In the genomic region with DNA sequence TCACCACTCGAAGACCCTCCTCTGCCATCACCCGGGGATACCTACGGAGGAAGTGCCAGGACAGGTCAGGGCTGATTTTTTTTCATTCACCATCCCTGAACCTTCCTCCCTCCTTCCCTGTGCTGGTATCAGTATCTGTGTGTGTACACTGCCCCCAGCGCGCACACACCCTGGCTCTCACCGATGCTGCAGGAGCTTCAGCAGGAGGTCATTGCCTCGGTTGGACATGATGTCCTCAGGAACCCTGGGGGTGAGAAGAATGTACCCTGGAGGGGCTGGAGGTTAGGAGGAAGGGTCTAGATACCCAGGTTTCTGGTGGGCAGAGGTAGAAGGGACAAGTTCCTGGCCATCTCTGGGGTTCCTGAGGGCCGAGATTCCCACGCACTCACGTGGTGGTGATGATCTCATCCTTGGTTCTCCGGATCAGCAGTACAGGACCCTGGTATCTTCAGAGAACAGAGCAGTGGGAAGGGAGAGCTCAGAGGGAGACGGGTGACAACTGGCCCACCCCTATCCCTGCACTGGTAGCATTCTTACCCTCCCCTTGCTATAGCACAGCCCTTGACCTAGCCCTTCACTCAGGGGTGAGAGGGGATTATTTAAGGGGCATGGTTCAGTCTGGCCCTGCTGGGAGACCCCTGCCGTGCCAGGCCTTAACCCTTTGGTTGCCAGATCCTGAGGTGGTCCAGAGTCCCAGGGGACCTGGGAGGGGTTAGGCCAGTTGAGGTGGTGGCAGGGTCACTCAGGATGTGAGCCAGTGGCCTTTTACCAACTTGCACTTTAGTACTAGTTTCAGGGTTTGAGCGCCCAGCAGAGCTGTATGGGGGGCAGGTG, we compare ENCODE assay signal across 19 cellular contexts. TPM values are rescaled to one million over a fixed set of nuclear protein-coding genes. Genes with fewer than 3 reads are reported as not detected.
A peak's percentile ranks its signal among the peaks of the same experiment; 100 is the strongest.
DNase-seq lines count a peak whose midpoint lies in the region; ATAC-seq, FAIRE-seq and TF ChIP-seq lines count a peak whose summit lies in the region.
"Had no signal": no experiment of that assay in that cellular context is flagged by ENCODE, and none has a peak within 500 bp of the region (broad histone marks: within the 10 kb centered on the region; RNA-seq: fewer than 3 reads in every experiment).

No MANE protein-coding gene starts in this region.

- H3K9me3 ChIP-seq in CD8-positive, alpha-beta T cell (ENCODE audit: low read length): no peaks in the 10 kb centered on the region
- no peaks in the 10 kb centered on the region for H3K9me3 ChIP-seq in Caco-2
- no peaks in the 10 kb centered on the region for H3K9me3 ChIP-seq in K562 (replicated peaks; ENCODE audit: control insufficient read depth, insufficient read depth, low read depth, low read length)
- no peaks in the 10 kb centered on the region for H3K9me3 ChIP-seq in neural progenitor cell (ENCODE audit: low read depth)

- in situ Hi-C loops in K562 (cut with MboI): loop anchor here (5.0 kb wide), 1 partner anchor 79 kb away; no protein-coding TSS in a partner anchor

- no peak for TF ChIP-seq CTCF in CD8-positive, alpha-beta T cell (IDR thresholded peaks at IDR 0.05)
- TF ChIP-seq CTCF in Caco-2 (IDR thresholded peaks at IDR 0.05; ENCODE audit: insufficient read depth in 1 of 2, low read depth in 1 of 2, low read length in 1 of 2, severe bottlenecking in 1 of 2, unreplicated experiment in 1 of 2): no peak
- TF ChIP-seq CTCF in K562 (IDR thresholded peaks at IDR 0.05 in 2 of 3, conservative IDR thresholded peaks at IDR 0.05 in 1 of 3; ENCODE audit: insufficient read depth in 2 of 3, low read depth in 1 of 3, low read length in 3 of 3): no peak
- TF ChIP-seq CTCF in neural progenitor cell (IDR thresholded peaks at IDR 0.05): no peak

- peaks cover 51% of the 10 kb centered on the region for H3K36me3 ChIP-seq in CD8-positive, alpha-beta T cell (ENCODE audit: insufficient read depth, low read length)
- H3K36me3 ChIP-seq in Caco-2 (ENCODE audit: control insufficient read depth, insufficient read depth, low read length): peaks cover 5% of the 10 kb centered on the region; the same call in 1 of the 2 replicates
- H3K36me3 ChIP-seq in K562 (ENCODE audit: control insufficient read depth, insufficient read depth, low read length): peaks cover 77% of the 10 kb centered on the region
- no peaks in the 10 kb centered on the region for H3K36me3 ChIP-seq in neural progenitor cell

- no peak overlapping the region for H3K27ac ChIP-seq in CD8-positive, alpha-beta T cell (ENCODE audit: low read depth, low read length)
- H3K27ac ChIP-seq in K562 (ENCODE audit: extremely low read depth, low read depth, low read length): no peak overlapping the region; the same call in 2 of the 3 replicates
- no peak overlapping the region for H3K27ac ChIP-seq in neural progenitor cell
- H3K27ac ChIP-seq: HL-60 had no signal

- peak overlapping the region in 1 of 2 experiments; percentile 78; a peak in 2 of 4 replicates for H3K9ac ChIP-seq in K562 (ENCODE audit: insufficient read depth in 1 of 2, low read depth in 2 of 2, low read length in 2 of 2)
- H3K9ac ChIP-seq in neural progenitor cell: no peak overlapping the region

- peaks cover 18% of the 10 kb centered on the region for H3F3A ChIP-seq in neural progenitor cell (ENCODE audit: low read depth)

- no peak overlapping the region for H3K4me3 ChIP-seq in CD8-positive, alpha-beta T cell (ENCODE audit: low read depth, low read length)
- H3K4me3 ChIP-seq in Caco-2 (ENCODE audit: low read depth, low read length) (no peak overlapping the region), K562 (no peak overlapping the region), neural progenitor cell (no peak overlapping the region)

- FAIRE-seq in K562 (lab: Jason Lieb, UNC) (no peak), GM12892 (lab: Jason Lieb, UNC) (no peak)
- FAIRE-seq: HTR-8/SVneo had no signal

- DNase-seq in CD8-positive, alpha-beta T cell: no peak
- DNase-seq in Caco-2 (no peak), K562 (ENCODE audit: extremely low read depth in 1 of 4, low spot score in 3 of 4) (peak in 1 of 4 experiments; percentile 61), neural progenitor cell (ENCODE audit: low spot score) (no peak), GM12892 (ENCODE audit: insufficient read length) (no peak), SKM-1 treated with dmso at 0.1 percent for 144 hours (lab: John Stamatoyannopoulos, UW; ENCODE audit: unreplicated experiment) (no peak)
- no peak for DNase-seq in stimulated activated CD4-positive, alpha-beta T cell treated with anti-CD3 and anti-CD28 coated beads, Interleukin-2, amount 100 ng/mL, for 24 hours
- DNase-seq: ACHN, AML-193, HCEC 1CT, NCI-H1436, NCI-H2029 treated with DMSO at 0.1 percent for 48 hours, NCI-H2171 treated with DMSO at 0.1 percent for 48 hours, NCI-H510A, NCI-H82, PC-3 had no signal

- no TSS peak for BruUV-seq in Caco-2 (replicated peaks; lab: Mats Ljungman, UMichigan)
- BruUV-seq in K562 (replicated peaks; lab: Mats Ljungman, UMichigan): no TSS peak

- no peak overlapping the region for H2AFZ ChIP-seq in K562 (ENCODE audit: low read depth, low read length)
- H2AFZ ChIP-seq in neural progenitor cell (replicated peaks): no peak overlapping the region

- no peaks in the 10 kb centered on the region for H3K4me1 ChIP-seq in CD8-positive, alpha-beta T cell (ENCODE audit: insufficient read depth, low read length)
- H3K4me1 ChIP-seq in Caco-2: peaks cover 45% of the 10 kb centered on the region
- H3K4me1 ChIP-seq in K562 (replicated peaks in 1 of 2; ENCODE audit: control insufficient read depth in 2 of 2, insufficient read depth in 2 of 2, low read length in 2 of 2): peaks cover 63 to 69% of the 10 kb centered on the region in 2 experiments
- peaks cover 3% of the 10 kb centered on the region for H3K4me1 ChIP-seq in neural progenitor cell

- no peaks in the 10 kb centered on the region; the same call in 2 of the 3 replicates for H3K79me2 ChIP-seq in K562 (ENCODE audit: control insufficient read depth, insufficient read depth, low read length)
- H3K79me2 ChIP-seq in neural progenitor cell (ENCODE audit: low read depth): no peaks in the 10 kb centered on the region

- intact Hi-C loops in CD8-positive, alpha-beta T cell (cut with DNase I, micrococcal nuclease): no loop called here
- intact Hi-C loops in Caco-2 (cut with micrococcal nuclease; ENCODE audit: unreplicated experiment): no loop called here
- intact Hi-C loops in K562 (cut with micrococcal nuclease): no loop called here

- no peak for TF ChIP-seq EP300 in K562 (IDR thresholded peaks at IDR 0.05; ENCODE audit: low read length)

- no peak overlapping the region for H3K4me3 Mint-ChIP-seq in CD8-positive, alpha-beta T cell
- no peak overlapping the region for H3K4me3 Mint-ChIP-seq in Caco-2 (ENCODE audit: unreplicated experiment)
- H3K4me3 Mint-ChIP-seq in neural progenitor cell: no peak overlapping the region

- ATAC-seq in CD8-positive, alpha-beta T cell: no peak
- no peak for ATAC-seq in K562
- ATAC-seq: PC-3 had no signal

- H4K20me1 ChIP-seq in K562 (replicated peaks; ENCODE audit: control insufficient read depth, insufficient read depth, low read length): no peaks in the 10 kb centered on the region
- peaks cover 8% of the 10 kb centered on the region for H4K20me1 ChIP-seq in neural progenitor cell (ENCODE audit: low read depth)

- CTCF ChIA-PET in CD8-positive, alpha-beta T cell (lab: Charles Lee): no interaction called here
- CTCF ChIA-PET in Caco-2 (lab: Charles Lee): no interaction called here
- CTCF ChIA-PET in K562 (lab: Yijun Ruan, JAX; ENCODE audit: low intra/inter-chr PET ratio): no interaction called here

- no peaks in the 10 kb centered on the region for H3K27me3 ChIP-seq in CD8-positive, alpha-beta T cell (ENCODE audit: insufficient read depth, low read length)
- H3K27me3 ChIP-seq in Caco-2 (replicated peaks; ENCODE audit: control insufficient read depth, insufficient read depth, low read length) (no peaks in the 10 kb centered on the region), K562 (ENCODE audit: control insufficient read depth in 2 of 2, insufficient read depth in 2 of 2, low read length in 2 of 2) (no peaks in the 10 kb centered on the region), neural progenitor cell (no peaks in the 10 kb centered on the region)

- WGBS in K562 (ENCODE audit: insufficient coverage, low coverage, missing lambda C conversion rate): 80% methylated on average over 14 of the region's 14 CpGs

- no peaks in the 10 kb centered on the region for H3K9me3 Mint-ChIP-seq in CD8-positive, alpha-beta T cell
- H3K9me3 Mint-ChIP-seq in Caco-2 (ENCODE audit: unreplicated experiment) (no peaks in the 10 kb centered on the region), neural progenitor cell (no peaks in the 10 kb centered on the region)

- H3K36me3 Mint-ChIP-seq in CD8-positive, alpha-beta T cell: peaks cover 76% of the 10 kb centered on the region
- peaks cover 45% of the 10 kb centered on the region for H3K36me3 Mint-ChIP-seq in Caco-2 (ENCODE audit: insufficient read depth, unreplicated experiment)
- H3K36me3 Mint-ChIP-seq in neural progenitor cell: peaks cover 38% of the 10 kb centered on the region

- TF ChIP-seq RAD21 in K562 (CRISPR knock-in tag; conservative IDR thresholded peaks at IDR 0.05 in 1 of 2, IDR thresholded peaks at IDR 0.05 in 1 of 2): no peak

- POLR2A ChIA-PET in CD8-positive, alpha-beta T cell (lab: Charles Lee): interaction anchor here (0.6 to 0.9 kb wide), 2 partner anchors 15 to 143 kb away, joined by 3 to 4 read pairs; partner anchors contain the start of gene ABHD16A
- POLR2A ChIA-PET in Caco-2 (lab: Charles Lee) (interaction anchor here (0.7 kb wide), 1 partner anchor 15 kb away, joined by 3 read pairs; the partner anchor contains the start of gene ABHD16A), K562 (lab: Yijun Ruan, JAX) (interaction anchor here (0.5 to 7.1 kb wide), 13 partner anchors 8 to 139 kb away, joined by 3 to 158 read pairs (median 6); partner anchors contain the start of genes ABHD16A, CSNK2B, DDAH2 and GPANK1)

- peak overlapping the region; percentile 45 for H3K27ac Mint-ChIP-seq in CD8-positive, alpha-beta T cell
- H3K27ac Mint-ChIP-seq in Caco-2 (ENCODE audit: unreplicated experiment): peak overlapping the region; percentile 94
- peak overlapping the region; percentile 57 for H3K27ac Mint-ChIP-seq in neural progenitor cell

- H3K4me2 ChIP-seq in K562 (ENCODE audit: insufficient read depth, low read length): no peak overlapping the region
- no peak overlapping the region for H3K4me2 ChIP-seq in neural progenitor cell

- H3K27me3 Mint-ChIP-seq in CD8-positive, alpha-beta T cell (ENCODE audit: low read depth): no peaks in the 10 kb centered on the region
- no peaks in the 10 kb centered on the region for H3K27me3 Mint-ChIP-seq in Caco-2 (ENCODE audit: insufficient read depth, unreplicated experiment)
- peaks cover 2% of the 10 kb centered on the region for H3K27me3 Mint-ChIP-seq in neural progenitor cell (ENCODE audit: insufficient read depth, low read depth)

- TF ChIP-seq POLR2A in K562 (conservative IDR thresholded peaks at IDR 0.05): 0 out of 2 replicates have a peak, but pooled peaks have one; percentile 12
- no peak for TF ChIP-seq POLR2A in GM12892 (IDR thresholded peaks at IDR 0.05; ENCODE audit: low read depth, low read length)

- H3K4me1 Mint-ChIP-seq in CD8-positive, alpha-beta T cell (ENCODE audit: low read depth): no peaks in the 10 kb centered on the region
- H3K4me1 Mint-ChIP-seq in Caco-2 (ENCODE audit: low read depth, unreplicated experiment): peaks cover 28% of the 10 kb centered on the region
- peaks cover 11% of the 10 kb centered on the region for H3K4me1 Mint-ChIP-seq in neural progenitor cell

- H3K9me1 ChIP-seq in K562 (ENCODE audit: control insufficient read depth, insufficient read depth, low read length): no peaks in the 10 kb centered on the region

RNA-seq across cellular contexts. Expression of gene LY6G5C, which starts 7.2 kb away (rescaled TPM):
- 1 to 10 TPM; 1.5 to 1.9 TPM for total RNA-seq in CD8-positive, alpha-beta T cell
- total RNA-seq in Caco-2 (2022) (2.0 and 2.9 TPM in 2 replicates), K562 (2014; rRNA removed) (not detected in 2 replicates), K562 (2014; rRNA removed; fragmentation: Illumina TruSeq; extraction: Trizol) (0.15 TPM in 1 of 2 replicates, not detected in the other), K562 (2015; rRNA removed; fragmentation: Illumina TruSeq; extraction: Trizol) (not detected in 2 replicates), K562 (2021) (0.60 and 0.74 TPM in 2 replicates), neural progenitor cell (ENCODE audit: low replicate concordance) (0.09 TPM in 1 of 2 replicates, not detected in the other)
- total RNA-seq in K562 (2011; cell fraction: chromatin; rRNA removed; ENCODE audit: low replicate concordance): 2.2 and 9.2 TPM in 2 replicates
- total RNA-seq in K562 (2011; cell fraction: nucleolus; rRNA removed): 1.1 and 2.3 TPM in 2 replicates
- total RNA-seq in K562 (2011; cell fraction: nucleoplasm; rRNA removed): 2.3 and 3.8 TPM in 2 replicates
- polyA plus RNA-seq in K562 (2011; rRNA removed) (0.43 and 0.46 TPM in 2 replicates), K562 (2014; fragmentation: Illumina TruSeq; extraction: Trizol) (0.67 and 1.3 TPM in 2 replicates), K562 (2014; fragmentation: Nextera tagmentation; extraction: Ambion mirVana) (under 1 TPM in 1 of 2 experiments, not detected in 1; 0.10 TPM), K562 (2014; rRNA removed) (not detected in 2 replicates)
- polyA plus RNA-seq in K562 (2011; cell fraction: cytosol; rRNA removed): 0.60 and 0.71 TPM in 2 replicates
- polyA plus RNA-seq in K562 (2011; cell fraction: nucleus; rRNA removed): 1.6 and 1.9 TPM in 2 replicates
- 0.69 and 0.85 TPM in 2 replicates for polyA plus RNA-seq in K562 (2012)
- polyA minus RNA-seq in K562 (2011; rRNA and poly(A)+ RNA removed): not detected in 2 replicates
- not detected in 2 replicates for polyA minus RNA-seq in K562 (2011; cell fraction: cytosol; rRNA and poly(A)+ RNA removed)
- polyA minus RNA-seq in K562 (2011; cell fraction: nucleus; rRNA and poly(A)+ RNA removed): 0.40 and 0.67 TPM in 2 replicates
- polyA plus RNA-seq in GM12892 (2012; ENCODE audit: missing spikeins): 1.3 TPM
- total RNA-seq: SK-MEL-5 had no signal

RNA-seq across cellular contexts. Expression of gene ABHD16A, which starts 15.0 kb away (rescaled TPM):
- total RNA-seq in CD8-positive, alpha-beta T cell: 10 to 100 TPM; 79.6 to 81.6 TPM
- total RNA-seq in Caco-2 (2022) (62.7 and 63.2 TPM in 2 replicates), K562 (2014; rRNA removed) (104 and 131 TPM in 2 replicates), K562 (2014; rRNA removed; fragmentation: Illumina TruSeq; extraction: Trizol) (61.6 and 75.6 TPM in 2 replicates), K562 (2015; rRNA removed; fragmentation: Illumina TruSeq; extraction: Trizol) (81.6 and 82.8 TPM in 2 replicates), K562 (2021) (104 and 106 TPM in 2 replicates), neural progenitor cell (ENCODE audit: low replicate concordance) (21.3 and 45.0 TPM in 2 replicates)
- 196 and 413 TPM in 2 replicates for total RNA-seq in K562 (2011; cell fraction: chromatin; rRNA removed; ENCODE audit: low replicate concordance)
- total RNA-seq in K562 (2011; cell fraction: nucleolus; rRNA removed): 372 and 379 TPM in 2 replicates
- total RNA-seq in K562 (2011; cell fraction: nucleoplasm; rRNA removed): 265 and 280 TPM in 2 replicates
- polyA plus RNA-seq in K562 (2011; rRNA removed) (113 and 137 TPM in 2 replicates), K562 (2014; fragmentation: Illumina TruSeq; extraction: Trizol) (70.0 and 79.3 TPM in 2 replicates), K562 (2014; fragmentation: Nextera tagmentation; extraction: Ambion mirVana) (10 to 100 TPM; 25.8 to 49.7 TPM), K562 (2014; rRNA removed) (120 and 122 TPM in 2 replicates)
- polyA plus RNA-seq in K562 (2011; cell fraction: cytosol; rRNA removed): 147 and 156 TPM in 2 replicates
- 475 and 536 TPM in 2 replicates for polyA plus RNA-seq in K562 (2011; cell fraction: nucleus; rRNA removed)
- 97.9 and 126 TPM in 2 replicates for polyA plus RNA-seq in K562 (2012)
- polyA minus RNA-seq in K562 (2011; rRNA and poly(A)+ RNA removed): 89.1 and 118 TPM in 2 replicates
- polyA minus RNA-seq in K562 (2011; cell fraction: cytosol; rRNA and poly(A)+ RNA removed): 55.6 and 55.8 TPM in 2 replicates
- polyA minus RNA-seq in K562 (2011; cell fraction: nucleus; rRNA and poly(A)+ RNA removed): 117 and 139 TPM in 2 replicates
- polyA plus RNA-seq in GM12892 (2012; ENCODE audit: missing spikeins): 18.8 TPM

RNA-seq across cellular contexts. Expression of gene LY6G5B, which starts 18.3 kb away (rescaled TPM):
- total RNA-seq in CD8-positive, alpha-beta T cell: 10 to 100 TPM; 30.6 to 31.7 TPM
- 13.9 and 17.5 TPM in 2 replicates for total RNA-seq in Caco-2 (2022)
- total RNA-seq in K562 (2011; cell fraction: chromatin; rRNA removed; ENCODE audit: low replicate concordance): 184 and 285 TPM in 2 replicates
- total RNA-seq in K562 (2011; cell fraction: nucleolus; rRNA removed): 96.9 and 102 TPM in 2 replicates
- total RNA-seq in K562 (2011; cell fraction: nucleoplasm; rRNA removed): 162 and 291 TPM in 2 replicates
- 6.0 and 6.3 TPM in 2 replicates for total RNA-seq in K562 (2014; rRNA removed)
- 7.5 and 9.0 TPM in 2 replicates for total RNA-seq in K562 (2014; rRNA removed; fragmentation: Illumina TruSeq; extraction: Trizol)
- 6.0 and 7.9 TPM in 2 replicates for total RNA-seq in K562 (2015; rRNA removed; fragmentation: Illumina TruSeq; extraction: Trizol)
- total RNA-seq in K562 (2021): 18.4 and 24.6 TPM in 2 replicates
- 14.6 and 22.5 TPM in 2 replicates for polyA plus RNA-seq in K562 (2011; rRNA removed)
- 5.2 and 9.9 TPM in 2 replicates for polyA plus RNA-seq in K562 (2011; cell fraction: cytosol; rRNA removed)
- polyA plus RNA-seq in K562 (2011; cell fraction: nucleus; rRNA removed): 157 and 230 TPM in 2 replicates
- polyA plus RNA-seq in K562 (2012): 35.6 and 41.6 TPM in 2 replicates
- polyA plus RNA-seq in K562 (2014; fragmentation: Illumina TruSeq; extraction: Trizol): 25.9 and 27.0 TPM in 2 replicates
- polyA plus RNA-seq in K562 (2014; fragmentation: Nextera tagmentation; extraction: Ambion mirVana): 1 to 10 TPM; 6.6 to 7.2 TPM
- 16.8 and 19.9 TPM in 2 replicates for polyA plus RNA-seq in K562 (2014; rRNA removed)
- 15.7 and 17.5 TPM in 2 replicates for polyA minus RNA-seq in K562 (2011; rRNA and poly(A)+ RNA removed)
- 2.4 and 7.8 TPM in 2 replicates for polyA minus RNA-seq in K562 (2011; cell fraction: cytosol; rRNA and poly(A)+ RNA removed)
- 17.2 and 24.9 TPM in 2 replicates for polyA minus RNA-seq in K562 (2011; cell fraction: nucleus; rRNA and poly(A)+ RNA removed)
- 2.8 and 8.6 TPM in 2 replicates for total RNA-seq in neural progenitor cell (ENCODE audit: low replicate concordance)
- 14.6 TPM for polyA plus RNA-seq in GM12892 (2012; ENCODE audit: missing spikeins)

RNA-seq across cellular contexts. Expression of gene LY6G6F, which starts 18.6 kb away (rescaled TPM):
- total RNA-seq in CD8-positive, alpha-beta T cell: not detected
- total RNA-seq in Caco-2 (2022) (not detected in 2 replicates), K562 (2014; rRNA removed) (0.50 TPM in 1 of 2 replicates, not detected in the other), K562 (2014; rRNA removed; fragmentation: Illumina TruSeq; extraction: Trizol) (0.35 TPM in 1 of 2 replicates, not detected in the other), K562 (2015; rRNA removed; fragmentation: Illumina TruSeq; extraction: Trizol) (0.14 TPM in 1 of 2 replicates, not detected in the other), K562 (2021) (0.18 TPM in 1 of 2 replicates, not detected in the other), neural progenitor cell (ENCODE audit: low replicate concordance) (not detected in 2 replicates)
- 0.35 TPM in 1 of 2 replicates, not detected in the other for total RNA-seq in K562 (2011; cell fraction: chromatin; rRNA removed; ENCODE audit: low replicate concordance)
- 1.4 TPM in 1 of 2 replicates, not detected in the other for total RNA-seq in K562 (2011; cell fraction: nucleolus; rRNA removed)
- total RNA-seq in K562 (2011; cell fraction: nucleoplasm; rRNA removed): 0.99 and 1.2 TPM in 2 replicates
- polyA plus RNA-seq in K562 (2011; rRNA removed) (0.20 TPM in 1 of 2 replicates, not detected in the other), K562 (2014; fragmentation: Illumina TruSeq; extraction: Trizol) (0.33 and 0.39 TPM in 2 replicates), K562 (2014; fragmentation: Nextera tagmentation; extraction: Ambion mirVana) (under 1 TPM; 0.28 to 0.49 TPM), K562 (2014; rRNA removed) (1.1 TPM in 1 of 2 replicates, not detected in the other)
- polyA plus RNA-seq in K562 (2011; cell fraction: cytosol; rRNA removed): 0.58 TPM in 1 of 2 replicates, not detected in the other
- 0.23 TPM in 1 of 2 replicates, not detected in the other for polyA plus RNA-seq in K562 (2011; cell fraction: nucleus; rRNA removed)
- 0.30 TPM in 1 of 2 replicates, not detected in the other for polyA plus RNA-seq in K562 (2012)
- 0.36 TPM in 1 of 2 replicates, not detected in the other for polyA minus RNA-seq in K562 (2011; rRNA and poly(A)+ RNA removed)
- polyA minus RNA-seq in K562 (2011; cell fraction: cytosol; rRNA and poly(A)+ RNA removed): not detected in 2 replicates
- polyA minus RNA-seq in K562 (2011; cell fraction: nucleus; rRNA and poly(A)+ RNA removed): 0.67 TPM in 1 of 2 replicates, not detected in the other
- polyA plus RNA-seq in GM12892 (2012; ENCODE audit: missing spikeins): not detected
- total RNA-seq: PC-3, SK-MEL-5 had no signal

RNA-seq across cellular contexts. Expression of gene CSNK2B, which starts 22.2 kb away (rescaled TPM):
- total RNA-seq in CD8-positive, alpha-beta T cell: 10 to 100 TPM; 80.9 to 86.1 TPM
- total RNA-seq in Caco-2 (2022) (219 and 221 TPM in 2 replicates), K562 (2014; rRNA removed) (540 and 633 TPM in 2 replicates), K562 (2014; rRNA removed; fragmentation: Illumina TruSeq; extraction: Trizol) (434 and 461 TPM in 2 replicates), K562 (2015; rRNA removed; fragmentation: Illumina TruSeq; extraction: Trizol) (501 and 527 TPM in 2 replicates), K562 (2021) (512 and 529 TPM in 2 replicates), neural progenitor cell (ENCODE audit: low replicate concordance) (126 and 190 TPM in 2 replicates)
- total RNA-seq in K562 (2011; cell fraction: chromatin; rRNA removed; ENCODE audit: low replicate concordance): 260 and 394 TPM in 2 replicates
- total RNA-seq in K562 (2011; cell fraction: nucleolus; rRNA removed): 152 and 173 TPM in 2 replicates
- 222 and 269 TPM in 2 replicates for total RNA-seq in K562 (2011; cell fraction: nucleoplasm; rRNA removed)
- polyA plus RNA-seq in K562 (2011; rRNA removed) (120 and 179 TPM in 2 replicates), K562 (2014; fragmentation: Illumina TruSeq; extraction: Trizol) (1,018 and 1,126 TPM in 2 replicates), K562 (2014; fragmentation: Nextera tagmentation; extraction: Ambion mirVana) (100 to 1,000 TPM; 870 to 972 TPM), K562 (2014; rRNA removed) (237 and 259 TPM in 2 replicates)
- 389 and 405 TPM in 2 replicates for polyA plus RNA-seq in K562 (2011; cell fraction: cytosol; rRNA removed)
- 398 and 493 TPM in 2 replicates for polyA plus RNA-seq in K562 (2011; cell fraction: nucleus; rRNA removed)
- polyA plus RNA-seq in K562 (2012): 775 and 1,051 TPM in 2 replicates
- 244 and 291 TPM in 2 replicates for polyA minus RNA-seq in K562 (2011; rRNA and poly(A)+ RNA removed)
- polyA minus RNA-seq in K562 (2011; cell fraction: cytosol; rRNA and poly(A)+ RNA removed): 191 and 211 TPM in 2 replicates
- polyA minus RNA-seq in K562 (2011; cell fraction: nucleus; rRNA and poly(A)+ RNA removed): 77.7 and 105 TPM in 2 replicates
- polyA plus RNA-seq in GM12892 (2012; ENCODE audit: missing spikeins): 201 TPM
